ENCODE assay signal across 8 cellular contexts in genomic region chr15:59688888-59689625, GRCh38. TPM values are rescaled to one million over a fixed set of nuclear protein-coding genes. Genes with fewer than 3 reads are reported as not detected.
DNase-seq lines count a peak whose midpoint lies in the region; ATAC-seq and TF ChIP-seq lines count a peak whose summit lies in the region.

A gene with protein sequence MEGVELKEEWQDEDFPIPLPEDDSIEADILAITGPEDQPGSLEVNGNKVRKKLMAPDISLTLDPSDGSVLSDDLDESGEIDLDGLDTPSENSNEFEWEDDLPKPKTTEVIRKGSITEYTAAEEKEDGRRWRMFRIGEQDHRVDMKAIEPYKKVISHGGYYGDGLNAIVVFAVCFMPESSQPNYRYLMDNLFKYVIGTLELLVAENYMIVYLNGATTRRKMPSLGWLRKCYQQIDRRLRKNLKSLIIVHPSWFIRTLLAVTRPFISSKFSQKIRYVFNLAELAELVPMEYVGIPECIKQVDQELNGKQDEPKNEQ (minus strand): TSS chr15:59689320. CDS start chr15:59682457, 6,863 bp downstream.

- no peaks in the 10 kb centered on the region for H3K9me3 Mint-ChIP-seq in WTC11

- H3K4me1 Mint-ChIP-seq in WTC11 = peaks cover 11% of the 10 kb centered on the region

- ATAC-seq in GM18873 (IDR thresholded peaks at IDR 0.05; ENCODE audit: low FRiP score, unreplicated experiment) (peak; percentile 79), HG03139 (IDR thresholded peaks at IDR 0.05; ENCODE audit: unreplicated experiment) (peak; percentile 79), WTC11 (peak; percentile 96)

- peak within 1 kb of the TSS; percentile 100 for H3K27ac Mint-ChIP-seq in WTC11

- peaks cover 45% of the 10 kb centered on the region for H3K27me3 Mint-ChIP-seq in WTC11 (ENCODE audit: low read depth)

- DNase-seq in ACHN (peak; percentile 97), NCI-H226 (peak; percentile 100), WTC11 (ENCODE audit: low spot score) (peak; percentile 99), cardiac fibroblast (ENCODE audit: low read depth in 2 of 2) (peak; percentile 99), iPS-NIHi7 (ENCODE audit: extremely low spot score) (peak; percentile 97), smooth muscle cell of the brain vasculature (ENCODE audit: low read depth, low spot score) (peak; percentile 97)

- H3K4me3 ChIP-seq in cardiac fibroblast (replicated peaks in 1 of 2; ENCODE audit: low read depth in 2 of 2, low read length in 2 of 2) = peak within 1 kb of the TSS; percentile 97 to 98

- peaks cover 13% of the 10 kb centered on the region for H3K36me3 Mint-ChIP-seq in WTC11

- TF ChIP-seq CTCF in WTC11 (IDR thresholded peaks at IDR 0.05) (no peak), cardiac fibroblast (IDR thresholded peaks at IDR 0.05; ENCODE audit: low read depth, low read length) (no peak)

- H3K4me3 Mint-ChIP-seq in WTC11 = peak within 1 kb of the TSS; percentile 96

- in situ Hi-C loops in ACHN (cut with HindIII; ENCODE audit: low pct_ligation_motif_present, low pct_unique_long_range_greater_than_20kb, low sequenced_read_pairs) = no loop called here

- POLR2A ChIA-PET in WTC11 (lab: Charles Lee) = interaction anchor here (0.6 to 1.8 kb wide), 5 partner anchors 19 to 709 kb away, joined by 3 to 9 read pairs (median 3); partner anchors contain the start of gene GTF2A2

- CTCF ChIA-PET in WTC11 (lab: Charles Lee) = interaction anchor here (0.7 to 2.0 kb wide), 4 partner anchors 51 to 524 kb away, joined by 3 to 5 read pairs (median 4); no protein-coding TSS in a partner anchor

TF ChIP-seq in WTC11, 78 proteins besides CTCF, POLR2A, EP300 and RAD21 (continues in another document):
- TF ChIP-seq, protein P1, sequence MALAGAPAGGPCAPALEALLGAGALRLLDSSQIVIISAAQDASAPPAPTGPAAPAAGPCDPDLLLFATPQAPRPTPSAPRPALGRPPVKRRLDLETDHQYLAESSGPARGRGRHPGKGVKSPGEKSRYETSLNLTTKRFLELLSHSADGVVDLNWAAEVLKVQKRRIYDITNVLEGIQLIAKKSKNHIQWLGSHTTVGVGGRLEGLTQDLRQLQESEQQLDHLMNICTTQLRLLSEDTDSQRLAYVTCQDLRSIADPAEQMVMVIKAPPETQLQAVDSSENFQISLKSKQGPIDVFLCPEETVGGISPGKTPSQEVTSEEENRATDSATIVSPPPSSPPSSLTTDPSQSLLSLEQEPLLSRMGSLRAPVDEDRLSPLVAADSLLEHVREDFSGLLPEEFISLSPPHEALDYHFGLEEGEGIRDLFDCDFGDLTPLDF (CRISPR knock-in tag; IDR thresholded peaks at IDR 0.05) = no peak
- TF ChIP-seq ETV6 (CRISPR knock-in tag; IDR thresholded peaks at IDR 0.05) (no peak; the same call in 1 of the 2 replicates), ZNF232 (CRISPR knock-in tag; IDR thresholded peaks at IDR 0.05) (no peak), JUN (CRISPR knock-in tag; IDR thresholded peaks at IDR 0.05) (no peak), ESRRA (CRISPR knock-in tag; IDR thresholded peaks at IDR 0.05; ENCODE audit: borderline replicate concordance) (0 out of 2 replicates have a peak, but pooled peaks have one; percentile 36), ATF1 (CRISPR knock-in tag; IDR thresholded peaks at IDR 0.05) (no peak), CREM (CRISPR knock-in tag; IDR thresholded peaks at IDR 0.05) (no peak), SP1 (CRISPR knock-in tag; conservative IDR thresholded peaks at IDR 0.05) (peak; percentile 63; the same call in 1 of the 2 replicates), GTF2I (CRISPR knock-in tag; conservative IDR thresholded peaks at IDR 0.05) (no peak), CBFB (CRISPR knock-in tag; IDR thresholded peaks at IDR 0.05; ENCODE audit: low read depth) (0 out of 2 replicates have a peak, but pooled peaks have one; percentile 81), FOXP1 (CRISPR knock-in tag; IDR thresholded peaks at IDR 0.05; ENCODE audit: borderline replicate concordance) (peak; percentile 75), RORB (CRISPR knock-in tag; IDR thresholded peaks at IDR 0.05) (no peak), USF2 (CRISPR knock-in tag; IDR thresholded peaks at IDR 0.05) (peak; percentile 74), AR (CRISPR knock-in tag; IDR thresholded peaks at IDR 0.05) (no peak)
- TF ChIP-seq, protein P2, sequence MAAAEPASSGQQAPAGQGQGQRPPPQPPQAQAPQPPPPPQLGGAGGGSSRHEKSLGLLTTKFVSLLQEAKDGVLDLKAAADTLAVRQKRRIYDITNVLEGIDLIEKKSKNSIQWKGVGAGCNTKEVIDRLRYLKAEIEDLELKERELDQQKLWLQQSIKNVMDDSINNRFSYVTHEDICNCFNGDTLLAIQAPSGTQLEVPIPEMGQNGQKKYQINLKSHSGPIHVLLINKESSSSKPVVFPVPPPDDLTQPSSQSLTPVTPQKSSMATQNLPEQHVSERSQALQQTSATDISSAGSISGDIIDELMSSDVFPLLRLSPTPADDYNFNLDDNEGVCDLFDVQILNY (CRISPR knock-in tag; IDR thresholded peaks at IDR 0.05) = 0 out of 2 replicates have a peak, but pooled peaks have one; percentile 23
- TF ChIP-seq, protein P3, sequence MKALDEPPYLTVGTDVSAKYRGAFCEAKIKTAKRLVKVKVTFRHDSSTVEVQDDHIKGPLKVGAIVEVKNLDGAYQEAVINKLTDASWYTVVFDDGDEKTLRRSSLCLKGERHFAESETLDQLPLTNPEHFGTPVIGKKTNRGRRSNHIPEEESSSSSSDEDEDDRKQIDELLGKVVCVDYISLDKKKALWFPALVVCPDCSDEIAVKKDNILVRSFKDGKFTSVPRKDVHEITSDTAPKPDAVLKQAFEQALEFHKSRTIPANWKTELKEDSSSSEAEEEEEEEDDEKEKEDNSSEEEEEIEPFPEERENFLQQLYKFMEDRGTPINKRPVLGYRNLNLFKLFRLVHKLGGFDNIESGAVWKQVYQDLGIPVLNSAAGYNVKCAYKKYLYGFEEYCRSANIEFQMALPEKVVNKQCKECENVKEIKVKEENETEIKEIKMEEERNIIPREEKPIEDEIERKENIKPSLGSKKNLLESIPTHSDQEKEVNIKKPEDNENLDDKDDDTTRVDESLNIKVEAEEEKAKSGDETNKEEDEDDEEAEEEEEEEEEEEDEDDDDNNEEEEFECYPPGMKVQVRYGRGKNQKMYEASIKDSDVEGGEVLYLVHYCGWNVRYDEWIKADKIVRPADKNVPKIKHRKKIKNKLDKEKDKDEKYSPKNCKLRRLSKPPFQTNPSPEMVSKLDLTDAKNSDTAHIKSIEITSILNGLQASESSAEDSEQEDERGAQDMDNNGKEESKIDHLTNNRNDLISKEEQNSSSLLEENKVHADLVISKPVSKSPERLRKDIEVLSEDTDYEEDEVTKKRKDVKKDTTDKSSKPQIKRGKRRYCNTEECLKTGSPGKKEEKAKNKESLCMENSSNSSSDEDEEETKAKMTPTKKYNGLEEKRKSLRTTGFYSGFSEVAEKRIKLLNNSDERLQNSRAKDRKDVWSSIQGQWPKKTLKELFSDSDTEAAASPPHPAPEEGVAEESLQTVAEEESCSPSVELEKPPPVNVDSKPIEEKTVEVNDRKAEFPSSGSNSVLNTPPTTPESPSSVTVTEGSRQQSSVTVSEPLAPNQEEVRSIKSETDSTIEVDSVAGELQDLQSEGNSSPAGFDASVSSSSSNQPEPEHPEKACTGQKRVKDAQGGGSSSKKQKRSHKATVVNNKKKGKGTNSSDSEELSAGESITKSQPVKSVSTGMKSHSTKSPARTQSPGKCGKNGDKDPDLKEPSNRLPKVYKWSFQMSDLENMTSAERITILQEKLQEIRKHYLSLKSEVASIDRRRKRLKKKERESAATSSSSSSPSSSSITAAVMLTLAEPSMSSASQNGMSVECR (CRISPR knock-in tag; IDR thresholded peaks at IDR 0.05; ENCODE audit: borderline replicate concordance) = peak; percentile 46; the same call in 1 of the 2 replicates
- TF ChIP-seq, protein P4, sequence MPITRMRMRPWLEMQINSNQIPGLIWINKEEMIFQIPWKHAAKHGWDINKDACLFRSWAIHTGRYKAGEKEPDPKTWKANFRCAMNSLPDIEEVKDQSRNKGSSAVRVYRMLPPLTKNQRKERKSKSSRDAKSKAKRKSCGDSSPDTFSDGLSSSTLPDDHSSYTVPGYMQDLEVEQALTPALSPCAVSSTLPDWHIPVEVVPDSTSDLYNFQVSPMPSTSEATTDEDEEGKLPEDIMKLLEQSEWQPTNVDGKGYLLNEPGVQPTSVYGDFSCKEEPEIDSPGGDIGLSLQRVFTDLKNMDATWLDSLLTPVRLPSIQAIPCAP (CRISPR knock-in tag; IDR thresholded peaks at IDR 0.05) = no peak

RNA-seq across cellular contexts. Expression of the gene that starts here (rescaled TPM):
- total RNA-seq in WTC11 (2021) = 33.0 to 40.3 TPM (median 35.3 TPM) in 3 replicates

Comparison
In these comparisons a context has a peak if more than half of its experiments do, and no peak if none do; other contexts are left out.
1. Peak in every context shown above with its lines: DNase-seq, ATAC-seq and H3K4me3 ChIP-seq.